1 cellular context compared by ENCODE assay signal in genomic region chr17:2707721-2708584, GRCh38.
TF ChIP-seq lines count a peak whose summit lies in the region.

No MANE protein-coding gene starts in this region.

TF ChIP-seq in HepG2, 621 proteins besides CTCF, POLR2A, EP300 and RAD21 (continued from another document and continues in another):
- TF ChIP-seq, protein P1, sequence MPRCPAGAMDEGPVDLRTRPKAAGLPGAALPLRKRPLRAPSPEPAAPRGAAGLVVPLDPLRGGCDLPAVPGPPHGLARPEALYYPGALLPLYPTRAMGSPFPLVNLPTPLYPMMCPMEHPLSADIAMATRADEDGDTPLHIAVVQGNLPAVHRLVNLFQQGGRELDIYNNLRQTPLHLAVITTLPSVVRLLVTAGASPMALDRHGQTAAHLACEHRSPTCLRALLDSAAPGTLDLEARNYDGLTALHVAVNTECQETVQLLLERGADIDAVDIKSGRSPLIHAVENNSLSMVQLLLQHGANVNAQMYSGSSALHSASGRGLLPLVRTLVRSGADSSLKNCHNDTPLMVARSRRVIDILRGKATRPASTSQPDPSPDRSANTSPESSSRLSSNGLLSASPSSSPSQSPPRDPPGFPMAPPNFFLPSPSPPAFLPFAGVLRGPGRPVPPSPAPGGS (CRISPR knock-in tag; IDR thresholded peaks at IDR 0.05) = no peak
- TF ChIP-seq ZUFSP (CRISPR knock-in tag; IDR thresholded peaks at IDR 0.05; ENCODE audit: borderline replicate concordance) (no peak), FOSL1 (CRISPR knock-in tag; IDR thresholded peaks at IDR 0.05; ENCODE audit: borderline replicate concordance) (no peak), KDM5B (CRISPR knock-in tag; IDR thresholded peaks at IDR 0.05; ENCODE audit: borderline replicate concordance) (no peak), HNRNPLL (IDR thresholded peaks at IDR 0.05; ENCODE audit: low read depth, low read length, poor library complexity, severe bottlenecking) (peak; percentile 25), RARA (CRISPR knock-in tag; IDR thresholded peaks at IDR 0.05) (peak; percentile 24; the same call in 1 of the 2 replicates), PAWR (CRISPR knock-in tag; IDR thresholded peaks at IDR 0.05; ENCODE audit: borderline replicate concordance) (no peak), STAT5B (CRISPR knock-in tag; IDR thresholded peaks at IDR 0.05) (no peak), PRPF4 (IDR thresholded peaks at IDR 0.05; ENCODE audit: low read depth, low read length, poor library complexity, severe bottlenecking) (peak; percentile 43), CEBPG (CRISPR knock-in tag; IDR thresholded peaks at IDR 0.05) (no peak), ZNF749 (CRISPR knock-in tag; IDR thresholded peaks at IDR 0.05; ENCODE audit: borderline replicate concordance) (no peak), NR2F6 (IDR thresholded peaks at IDR 0.05) (peak; percentile 75), NR2F6 (CRISPR knock-in tag; IDR thresholded peaks at IDR 0.05) (peak; percentile 82), REPIN1 (CRISPR knock-in tag; IDR thresholded peaks at IDR 0.05; ENCODE audit: borderline replicate concordance, low read depth) (no peak), MIER3 (CRISPR knock-in tag; IDR thresholded peaks at IDR 0.05; ENCODE audit: borderline replicate concordance) (no peak), KLF11 (CRISPR knock-in tag; IDR thresholded peaks at IDR 0.05) (no peak), KIAA2018 (CRISPR knock-in tag; IDR thresholded peaks at IDR 0.05; ENCODE audit: borderline replicate concordance) (no peak), MIXL1 (CRISPR knock-in tag; IDR thresholded peaks at IDR 0.05) (no peak), NPAS2 (CRISPR knock-in tag; IDR thresholded peaks at IDR 0.05; ENCODE audit: borderline replicate concordance) (no peak), ZNF3 (CRISPR knock-in tag; IDR thresholded peaks at IDR 0.05) (no peak), AKAP8 (CRISPR knock-in tag; IDR thresholded peaks at IDR 0.05) (no peak; the same call in 1 of the 2 replicates), BCL6 (CRISPR knock-in tag; IDR thresholded peaks at IDR 0.05) (0 out of 2 replicates have a peak, but pooled peaks have one; percentile 4), PAF1 (CRISPR knock-in tag; IDR thresholded peaks at IDR 0.05) (no peak)
- TF ChIP-seq, protein P2, sequence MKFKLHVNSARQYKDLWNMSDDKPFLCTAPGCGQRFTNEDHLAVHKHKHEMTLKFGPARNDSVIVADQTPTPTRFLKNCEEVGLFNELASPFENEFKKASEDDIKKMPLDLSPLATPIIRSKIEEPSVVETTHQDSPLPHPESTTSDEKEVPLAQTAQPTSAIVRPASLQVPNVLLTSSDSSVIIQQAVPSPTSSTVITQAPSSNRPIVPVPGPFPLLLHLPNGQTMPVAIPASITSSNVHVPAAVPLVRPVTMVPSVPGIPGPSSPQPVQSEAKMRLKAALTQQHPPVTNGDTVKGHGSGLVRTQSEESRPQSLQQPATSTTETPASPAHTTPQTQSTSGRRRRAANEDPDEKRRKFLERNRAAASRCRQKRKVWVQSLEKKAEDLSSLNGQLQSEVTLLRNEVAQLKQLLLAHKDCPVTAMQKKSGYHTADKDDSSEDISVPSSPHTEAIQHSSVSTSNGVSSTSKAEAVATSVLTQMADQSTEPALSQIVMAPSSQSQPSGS (CRISPR knock-in tag; IDR thresholded peaks at IDR 0.05) = no peak
- TF ChIP-seq, protein P3, sequence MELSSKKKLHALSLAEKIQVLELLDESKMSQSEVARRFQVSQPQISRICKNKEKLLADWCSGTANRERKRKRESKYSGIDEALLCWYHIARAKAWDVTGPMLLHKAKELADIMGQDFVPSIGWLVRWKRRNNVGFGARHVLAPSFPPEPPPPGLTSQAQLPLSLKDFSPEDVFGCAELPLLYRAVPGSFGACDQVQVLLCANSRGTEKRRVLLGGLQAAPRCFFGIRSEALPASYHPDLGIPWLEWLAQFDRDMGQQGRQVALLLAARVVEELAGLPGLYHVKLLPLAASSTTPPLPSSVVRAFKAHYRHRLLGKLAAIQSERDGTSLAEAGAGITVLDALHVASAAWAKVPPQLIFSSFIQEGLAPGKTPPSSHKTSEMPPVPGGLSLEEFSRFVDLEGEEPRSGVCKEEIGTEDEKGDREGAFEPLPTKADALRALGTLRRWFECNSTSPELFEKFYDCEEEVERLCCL (CRISPR knock-in tag; IDR thresholded peaks at IDR 0.05; ENCODE audit: borderline replicate concordance) = no peak
- TF ChIP-seq, protein P4, sequence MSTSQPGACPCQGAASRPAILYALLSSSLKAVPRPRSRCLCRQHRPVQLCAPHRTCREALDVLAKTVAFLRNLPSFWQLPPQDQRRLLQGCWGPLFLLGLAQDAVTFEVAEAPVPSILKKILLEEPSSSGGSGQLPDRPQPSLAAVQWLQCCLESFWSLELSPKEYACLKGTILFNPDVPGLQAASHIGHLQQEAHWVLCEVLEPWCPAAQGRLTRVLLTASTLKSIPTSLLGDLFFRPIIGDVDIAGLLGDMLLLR (CRISPR knock-in tag; IDR thresholded peaks at IDR 0.05) = no peak
- TF ChIP-seq, protein P5, sequence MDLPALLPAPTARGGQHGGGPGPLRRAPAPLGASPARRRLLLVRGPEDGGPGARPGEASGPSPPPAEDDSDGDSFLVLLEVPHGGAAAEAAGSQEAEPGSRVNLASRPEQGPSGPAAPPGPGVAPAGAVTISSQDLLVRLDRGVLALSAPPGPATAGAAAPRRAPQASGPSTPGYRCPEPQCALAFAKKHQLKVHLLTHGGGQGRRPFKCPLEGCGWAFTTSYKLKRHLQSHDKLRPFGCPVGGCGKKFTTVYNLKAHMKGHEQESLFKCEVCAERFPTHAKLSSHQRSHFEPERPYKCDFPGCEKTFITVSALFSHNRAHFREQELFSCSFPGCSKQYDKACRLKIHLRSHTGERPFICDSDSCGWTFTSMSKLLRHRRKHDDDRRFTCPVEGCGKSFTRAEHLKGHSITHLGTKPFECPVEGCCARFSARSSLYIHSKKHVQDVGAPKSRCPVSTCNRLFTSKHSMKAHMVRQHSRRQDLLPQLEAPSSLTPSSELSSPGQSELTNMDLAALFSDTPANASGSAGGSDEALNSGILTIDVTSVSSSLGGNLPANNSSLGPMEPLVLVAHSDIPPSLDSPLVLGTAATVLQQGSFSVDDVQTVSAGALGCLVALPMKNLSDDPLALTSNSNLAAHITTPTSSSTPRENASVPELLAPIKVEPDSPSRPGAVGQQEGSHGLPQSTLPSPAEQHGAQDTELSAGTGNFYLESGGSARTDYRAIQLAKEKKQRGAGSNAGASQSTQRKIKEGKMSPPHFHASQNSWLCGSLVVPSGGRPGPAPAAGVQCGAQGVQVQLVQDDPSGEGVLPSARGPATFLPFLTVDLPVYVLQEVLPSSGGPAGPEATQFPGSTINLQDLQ (CRISPR knock-in tag; IDR thresholded peaks at IDR 0.05) = no peak
- TF ChIP-seq, protein P6, sequence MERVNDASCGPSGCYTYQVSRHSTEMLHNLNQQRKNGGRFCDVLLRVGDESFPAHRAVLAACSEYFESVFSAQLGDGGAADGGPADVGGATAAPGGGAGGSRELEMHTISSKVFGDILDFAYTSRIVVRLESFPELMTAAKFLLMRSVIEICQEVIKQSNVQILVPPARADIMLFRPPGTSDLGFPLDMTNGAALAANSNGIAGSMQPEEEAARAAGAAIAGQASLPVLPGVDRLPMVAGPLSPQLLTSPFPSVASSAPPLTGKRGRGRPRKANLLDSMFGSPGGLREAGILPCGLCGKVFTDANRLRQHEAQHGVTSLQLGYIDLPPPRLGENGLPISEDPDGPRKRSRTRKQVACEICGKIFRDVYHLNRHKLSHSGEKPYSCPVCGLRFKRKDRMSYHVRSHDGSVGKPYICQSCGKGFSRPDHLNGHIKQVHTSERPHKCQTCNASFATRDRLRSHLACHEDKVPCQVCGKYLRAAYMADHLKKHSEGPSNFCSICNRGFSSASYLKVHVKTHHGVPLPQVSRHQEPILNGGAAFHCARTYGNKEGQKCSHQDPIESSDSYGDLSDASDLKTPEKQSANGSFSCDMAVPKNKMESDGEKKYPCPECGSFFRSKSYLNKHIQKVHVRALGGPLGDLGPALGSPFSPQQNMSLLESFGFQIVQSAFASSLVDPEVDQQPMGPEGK (CRISPR knock-in tag; IDR thresholded peaks at IDR 0.05) = peak; percentile 79
- TF ChIP-seq, protein P7, sequence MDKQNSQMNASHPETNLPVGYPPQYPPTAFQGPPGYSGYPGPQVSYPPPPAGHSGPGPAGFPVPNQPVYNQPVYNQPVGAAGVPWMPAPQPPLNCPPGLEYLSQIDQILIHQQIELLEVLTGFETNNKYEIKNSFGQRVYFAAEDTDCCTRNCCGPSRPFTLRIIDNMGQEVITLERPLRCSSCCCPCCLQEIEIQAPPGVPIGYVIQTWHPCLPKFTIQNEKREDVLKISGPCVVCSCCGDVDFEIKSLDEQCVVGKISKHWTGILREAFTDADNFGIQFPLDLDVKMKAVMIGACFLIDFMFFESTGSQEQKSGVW (CRISPR knock-in tag; IDR thresholded peaks at IDR 0.05; ENCODE audit: borderline replicate concordance) = no peak
